In the genomic region with DNA sequence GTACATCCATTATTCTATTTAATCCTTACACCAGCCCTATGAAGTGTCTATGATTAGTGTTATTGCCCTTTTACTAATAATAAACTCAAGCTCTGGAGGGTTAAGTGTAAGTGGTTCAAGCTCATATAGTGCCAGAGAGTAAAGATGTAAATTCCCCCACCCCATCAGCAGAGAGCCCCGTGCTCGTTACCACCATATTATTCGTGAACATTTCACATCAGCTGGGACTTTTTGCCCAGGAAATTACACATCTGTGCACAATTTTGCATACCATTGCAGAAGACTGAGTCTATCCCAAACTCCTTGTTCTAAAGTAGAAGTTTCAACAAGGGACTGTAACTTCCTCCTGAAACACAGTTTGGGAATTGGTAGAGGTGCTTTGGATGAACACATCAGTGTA, we compare ENCODE assay signal across 12 cellular contexts.
DNase-seq lines count a peak whose midpoint lies in the region; ATAC-seq, FAIRE-seq and TF ChIP-seq lines count a peak whose summit lies in the region.
"Had no signal": no experiment of that assay in that cellular context is flagged by ENCODE, and none has a peak within 500 bp of the region (broad histone marks: within the 10 kb centered on the region; RNA-seq: fewer than 3 reads in every experiment).

No MANE protein-coding gene starts in this region.

- H3F3A ChIP-seq in OCI-LY1 (ENCODE audit: insufficient read depth, low read length), result no peaks in the 10 kb centered on the region

- H3K27me3 ChIP-seq in OCI-LY1 (ENCODE audit: insufficient read depth, low read length), result no peaks in the 10 kb centered on the region
- H3K27me3 ChIP-seq in GM12878 (replicated peaks in 1 of 2; ENCODE audit: control insufficient read depth in 2 of 2, insufficient read depth in 2 of 2, low read length in 1 of 2), result no peaks in the 10 kb centered on the region
- no peaks in the 10 kb centered on the region for H3K27me3 ChIP-seq in neutrophil
- H3K27me3 ChIP-seq in mammary epithelial cell (ENCODE audit: insufficient read depth, low read length), result no peaks in the 10 kb centered on the region

- intact Hi-C loops in GM12878 (cut with micrococcal nuclease; ENCODE audit: unreplicated experiment), result no loop called here
- intact Hi-C loops in mammary epithelial cell (cut with micrococcal nuclease), result no loop called here

- POLR2A ChIA-PET in GM12878 (lab: Charles Lee), result interaction anchor here (0.9 to 1.2 kb wide), 3 partner anchors 9 to 15 kb away, joined by 3 to 4 read pairs (median 3); no protein-coding TSS in a partner anchor

- no TSS peak for BruUV-seq in GM12878 (replicated peaks; lab: Mats Ljungman, UMichigan)
- no TSS peak for BruUV-seq in mammary epithelial cell (replicated peaks; lab: Mats Ljungman, UMichigan)

- SMC1A ChIA-PET in GM12878 (lab: Charles Lee; ENCODE audit: uncharacterized antibody, unreplicated experiment), result interaction anchor here (1.0 to 7.6 kb wide), 8 partner anchors 10 to 102 kb away, joined by 3 to 133 read pairs (median 5); no protein-coding TSS in a partner anchor

- TF ChIP-seq RAD21 in GM12878 (IDR thresholded peaks at IDR 0.05; ENCODE audit: insufficient read depth, low read depth, low read length), result no peak

- H3K4me3 ChIP-seq in OCI-LY1 (ENCODE audit: low read depth, low read length, poor library complexity, severe bottlenecking) (no peak overlapping the region), GM12878 (no peak overlapping the region), neutrophil (ENCODE audit: low read depth in 1 of 2, low read length in 1 of 2) (no peak overlapping the region), mammary epithelial cell (replicated peaks in 1 of 3; ENCODE audit: insufficient read depth in 1 of 3, low read depth in 2 of 3, low read length in 3 of 3) (no peak overlapping the region)
- H3K4me3 ChIP-seq: A549, GM23338 had no signal

- H3K9ac ChIP-seq in OCI-LY1 (ENCODE audit: low read length) (no peak overlapping the region), GM12878 (ENCODE audit: control insufficient read depth, insufficient read depth, low read length) (no peak overlapping the region), mammary epithelial cell (ENCODE audit: insufficient read depth, low read length) (no peak overlapping the region)

- peaks cover 41% of the 10 kb centered on the region for H3K4me1 ChIP-seq in OCI-LY1 (ENCODE audit: insufficient read depth, low read length, severe bottlenecking)
- H3K4me1 ChIP-seq in GM12878 (ENCODE audit: control insufficient read depth, insufficient read depth, low read length), result peaks cover 18% of the 10 kb centered on the region
- peaks cover 52 to 55% of the 10 kb centered on the region in 2 experiments for H3K4me1 ChIP-seq in neutrophil (ENCODE audit: control insufficient read depth in 1 of 2, insufficient read depth in 1 of 2, low read depth in 1 of 2, low read length in 1 of 2)
- peaks cover 10% of the 10 kb centered on the region for H3K4me1 ChIP-seq in mammary epithelial cell (ENCODE audit: insufficient read depth, low read length)

- H4K20me1 ChIP-seq in OCI-LY1 (ENCODE audit: insufficient read depth, low read length), result no peaks in the 10 kb centered on the region
- no peaks in the 10 kb centered on the region for H4K20me1 ChIP-seq in GM12878 (ENCODE audit: control insufficient read depth, insufficient read depth)
- H4K20me1 ChIP-seq in mammary epithelial cell (ENCODE audit: insufficient read depth, low read length), result no peaks in the 10 kb centered on the region

- CTCF ChIA-PET in GM12878 (lab: Yijun Ruan, JAX), result interaction anchor here (0.7 to 1.5 kb wide), 4 partner anchors 10 to 80 kb away, joined by 3 to 4 read pairs (median 3); no protein-coding TSS in a partner anchor
- CTCF ChIA-PET in mammary epithelial cell (lab: Charles Lee; ENCODE audit: low non-redundant PET), result no interaction called here

- H3K36me3 ChIP-seq in OCI-LY1 (ENCODE audit: insufficient read depth, low read length) (no peaks in the 10 kb centered on the region), GM12878 (ENCODE audit: control insufficient read depth in 2 of 2, insufficient read depth in 2 of 2, low read length in 1 of 2) (no peaks in the 10 kb centered on the region), neutrophil (no peaks in the 10 kb centered on the region), mammary epithelial cell (ENCODE audit: insufficient read depth, low read length) (no peaks in the 10 kb centered on the region)

- 0% methylated on average over 3 of the region's 3 CpGs for WGBS in GM12878 (ENCODE audit: insufficient coverage, insufficient replicate concordance, low lambda C conversion rate, missing lambda C conversion rate)
- 98% methylated on average over 3 of the region's 3 CpGs for WGBS in mammary epithelial cell (ENCODE audit: low coverage, missing lambda C conversion rate)

- RAD21 ChIA-PET in GM12878 (lab: Charles Lee; ENCODE audit: unreplicated experiment), result interaction anchor here (1.0 to 1.4 kb wide), 2 partner anchors 50 to 63 kb away, joined by 3 read pairs; no protein-coding TSS in a partner anchor

- dilution Hi-C loops in mammary epithelial cell (cut with HindIII; ENCODE audit: low sequenced_read_pairs), result no loop called here

- DNase-seq in GM12878 (ENCODE audit: low read depth, low spot score) (no peak), mammary epithelial cell (no peak)
- DNase-seq: Caco-2; CD8-positive, alpha-beta memory T cell; DND-41; H7 had no signal

- TF ChIP-seq POLR2A in GM12878 (IDR thresholded peaks at IDR 0.05; ENCODE audit: low read depth, low read length), result no peak

- H3K9me2 ChIP-seq in OCI-LY1 (ENCODE audit: low read depth, low read length), result no peaks in the 10 kb centered on the region

- no peak overlapping the region for H2AFZ ChIP-seq in OCI-LY1 (ENCODE audit: low read length)
- H2AFZ ChIP-seq in GM12878 (ENCODE audit: control insufficient read depth, low read depth, low read length), result peak overlapping the region; percentile 35
- no peak overlapping the region for H2AFZ ChIP-seq in mammary epithelial cell (ENCODE audit: low read depth, low read length)

- FAIRE-seq in GM12878 (lab: Jason Lieb, UNC), result no peak
- FAIRE-seq: A549 had no signal

- in situ Hi-C loops in GM12878 (cut with MboI), result no loop called here
- in situ Hi-C loops in mammary epithelial cell (cut with MboI; ENCODE audit: low sequenced_read_pairs in 2 of 2), result no loop called here

- H3K9me3 ChIP-seq in OCI-LY1 (ENCODE audit: low read length), result no peaks in the 10 kb centered on the region
- H3K9me3 ChIP-seq in GM12878 (replicated peaks; ENCODE audit: control insufficient read depth, insufficient read depth, low read length), result no peaks in the 10 kb centered on the region
- no peaks in the 10 kb centered on the region for H3K9me3 ChIP-seq in neutrophil
- H3K9me3 ChIP-seq in mammary epithelial cell (replicated peaks; ENCODE audit: insufficient read depth, low read length), result no peaks in the 10 kb centered on the region
- H3K9me3 ChIP-seq: A549, Caco-2 had no signal

- ATAC-seq in GM12878 (peak; percentile 56), HG02763 (IDR thresholded peaks at IDR 0.05; ENCODE audit: unreplicated experiment) (no peak)
- ATAC-seq: A549, GM23338 had no signal

- H3K4me2 ChIP-seq in OCI-LY1 (ENCODE audit: low read length) (no peak overlapping the region), GM12878 (ENCODE audit: control insufficient read depth, insufficient read depth) (no peak overlapping the region), mammary epithelial cell (ENCODE audit: insufficient read depth, low read depth, low read length) (no peak overlapping the region)
- H3K4me2 ChIP-seq: A549, GM23338 had no signal

- H3K79me2 ChIP-seq in OCI-LY1 (ENCODE audit: insufficient read depth, low read length) (no peaks in the 10 kb centered on the region), GM12878 (ENCODE audit: control insufficient read depth, insufficient read depth, low read length) (no peaks in the 10 kb centered on the region), mammary epithelial cell (ENCODE audit: insufficient read depth, low read length) (no peaks in the 10 kb centered on the region)

- TF ChIP-seq CTCF in C4-2B (conservative IDR thresholded peaks at IDR 0.05) (no peak), OCI-LY1 (IDR thresholded peaks at IDR 0.05; ENCODE audit: low read length) (no peak), GM12878 (IDR thresholded peaks at IDR 0.05 in 2 of 3, conservative IDR thresholded peaks at IDR 0.05 in 1 of 3; ENCODE audit: control insufficient read depth in 2 of 3, extremely low read depth in 1 of 3, insufficient read depth in 1 of 3, low read depth in 3 of 3, low read length in 3 of 3) (no peak), neutrophil (IDR thresholded peaks at IDR 0.05) (no peak), mammary epithelial cell (conservative IDR thresholded peaks at IDR 0.05 in 1 of 2, IDR thresholded peaks at IDR 0.05 in 1 of 2; ENCODE audit: extremely low read depth in 1 of 2, insufficient read depth in 1 of 2, low read depth in 1 of 2, low read length in 2 of 2) (no peak)

- TF ChIP-seq EP300 in GM12878 (IDR thresholded peaks at IDR 0.05; ENCODE audit: borderline replicate concordance in 1 of 2, control insufficient read depth in 1 of 2, low read depth in 2 of 2, low read length in 2 of 2), result no peak

- H3K27ac ChIP-seq in C4-2B (peak overlapping the region; percentile 88), OCI-LY1 (ENCODE audit: low read depth, low read length, poor library complexity, severe bottlenecking) (peak overlapping the region; percentile 20), GM12878 (ENCODE audit: control insufficient read depth, insufficient read depth) (no peak overlapping the region), neutrophil (peak overlapping the region; percentile 1), mammary epithelial cell (ENCODE audit: insufficient read depth, low read depth, low read length) (no peak overlapping the region)

TF ChIP-seq in GM12878, 131 proteins besides CTCF, POLR2A, EP300 and RAD21 (continues in another document):
- no peak for TF ChIP-seq MEF2B (IDR thresholded peaks at IDR 0.05; ENCODE audit: partially characterized antibody, poor library complexity, severe bottlenecking)
- TF ChIP-seq POU2F2 (IDR thresholded peaks at IDR 0.05; ENCODE audit: borderline replicate concordance, low read depth, low read length), result 0 out of 3 replicates have a peak, but pooled peaks have one; percentile 20
- TF ChIP-seq, protein P1, sequence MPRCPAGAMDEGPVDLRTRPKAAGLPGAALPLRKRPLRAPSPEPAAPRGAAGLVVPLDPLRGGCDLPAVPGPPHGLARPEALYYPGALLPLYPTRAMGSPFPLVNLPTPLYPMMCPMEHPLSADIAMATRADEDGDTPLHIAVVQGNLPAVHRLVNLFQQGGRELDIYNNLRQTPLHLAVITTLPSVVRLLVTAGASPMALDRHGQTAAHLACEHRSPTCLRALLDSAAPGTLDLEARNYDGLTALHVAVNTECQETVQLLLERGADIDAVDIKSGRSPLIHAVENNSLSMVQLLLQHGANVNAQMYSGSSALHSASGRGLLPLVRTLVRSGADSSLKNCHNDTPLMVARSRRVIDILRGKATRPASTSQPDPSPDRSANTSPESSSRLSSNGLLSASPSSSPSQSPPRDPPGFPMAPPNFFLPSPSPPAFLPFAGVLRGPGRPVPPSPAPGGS (IDR thresholded peaks at IDR 0.05; ENCODE audit: borderline replicate concordance, insufficient read depth, low read depth, low read length, poor library complexity, severe bottlenecking), result peak; percentile 17

Comparison
In these comparisons a context has a peak if more than half of its experiments do, and no peak if none do; other contexts are left out.
1. H3K27ac ChIP-seq: peak in C4-2B (single experiment), OCI-LY1 (single experiment) and neutrophil (single experiment); none in GM12878 (single experiment) and mammary epithelial cell (single experiment).